In the genomic region with DNA sequence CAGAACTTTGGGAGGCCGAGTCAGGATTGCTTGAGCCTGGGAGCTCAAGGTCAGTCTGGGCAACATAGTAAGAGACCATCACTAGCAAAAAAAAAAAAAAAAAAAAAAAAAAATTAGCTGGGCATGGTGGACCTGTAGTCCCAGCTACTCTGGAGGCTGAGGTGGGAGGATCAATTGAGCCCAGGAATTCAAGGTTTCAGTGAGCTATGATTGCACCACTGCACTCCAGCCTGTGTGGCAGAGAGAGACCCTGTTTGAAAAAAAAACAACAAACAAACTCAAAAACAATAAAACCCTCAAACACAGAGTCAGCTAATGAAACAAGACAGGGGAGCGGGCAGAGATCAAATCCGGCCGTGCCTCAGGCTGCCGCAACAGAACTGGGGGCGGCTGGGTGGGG, we compare ENCODE assay signal across 34 cellular contexts. TPM values are rescaled to one million over a fixed set of nuclear protein-coding genes. Genes with fewer than 3 reads are reported as not detected.
"Had no signal": no experiment of that assay in that cellular context is flagged by ENCODE, and none has a peak within 500 bp of the region (broad histone marks: within the 10 kb centered on the region; RNA-seq: fewer than 3 reads in every experiment).

No MANE protein-coding gene starts in this region.

- DNase-seq: colonic mucosa; effector CD8-positive, alpha-beta T cell; endodermal cell; foreskin keratinocyte; heart left ventricle; left cardiac atrium; mesendoderm; midbrain; naive thymus-derived CD4-positive, alpha-beta T cell; stimulated activated CD4-positive, alpha-beta T cell treated with anti-CD3 and anti-CD28 coated beads, Interleukin-12 subunit alpha, Interleukin-12 subunit beta, amount 100 ng/mL, for 4 hours; stimulated activated CD4-positive, alpha-beta T cell treated with anti-CD3 and anti-CD28 coated beads, Interleukin-1b, Interleukin-23, amount 100 ng/mL, for 48 hours; stimulated activated CD4-positive, alpha-beta T cell treated with anti-CD3 and anti-CD28 coated beads, Interleukin-4, amount 100 ng/mL, for 1 hour; stimulated activated CD8-positive, alpha-beta memory T cell treated with anti-CD3 and anti-CD28 coated beads, Interleukin-4, amount 100 ng/mL, for 48 hours; stimulated activated naive CD4-positive, alpha-beta T cell; stimulated activated naive CD8-positive, alpha-beta T cell treated with anti-CD3 and anti-CD28 coated beads, Interleukin-15, amount 100 ng/mL, for 72 hours; thyroid gland had no signal

- H3K4me1 ChIP-seq: colonic mucosa, foreskin keratinocyte, parathyroid adenoma, thyroid gland had no signal

- H3K27ac ChIP-seq: colonic mucosa, esophagus muscularis mucosa, foreskin keratinocyte, gastroesophageal sphincter, heart left ventricle, hepatocyte, left lung, parathyroid adenoma, thyroid gland had no signal

- H3K4me3 ChIP-seq: colonic mucosa, esophagus muscularis mucosa, gastroesophageal sphincter, heart left ventricle, hepatocyte, left lung, smooth muscle cell, thyroid gland had no signal

- H3K9me3 Mint-ChIP-seq: dendritic cell treated with granulocyte-macrophage colony-stimulating factor and Interleukin-4, amounts not matched to agents 40 ng/mL and 50 ng/mL, for 4 days; naive thymus-derived CD4-positive, alpha-beta T cell; stimulated activated naive CD8-positive, alpha-beta T cell treated with anti-CD3 and anti-CD28 coated beads, Interleukin-15, amount 100 ng/mL, for 72 hours; type B pancreatic cell had no signal

- H2AFZ ChIP-seq: hepatocyte, parathyroid adenoma had no signal

- H3K27ac Mint-ChIP-seq: dendritic cell treated with granulocyte-macrophage colony-stimulating factor and Interleukin-4, amounts not matched to agents 40 ng/mL and 50 ng/mL, for 4 days; endodermal cell; naive thymus-derived CD4-positive, alpha-beta T cell; progenitor cell of endocrine pancreas; type B pancreatic cell had no signal

- H3K36me3 Mint-ChIP-seq: naive thymus-derived CD4-positive, alpha-beta T cell; type B pancreatic cell had no signal

- H3K9me3 ChIP-seq: colonic mucosa, esophagus muscularis mucosa, gastroesophageal sphincter, heart left ventricle, left lung, thyroid gland had no signal

- H3K4me2 ChIP-seq: hepatocyte, smooth muscle cell had no signal

- H3K27me3 ChIP-seq: colonic mucosa, foreskin keratinocyte, hepatocyte, thyroid gland had no signal

- FAIRE-seq: endothelial cell of umbilical vein, islet of Langerhans had no signal

- H3K79me2 ChIP-seq: hepatocyte, parathyroid adenoma had no signal

- H3K4me3 Mint-ChIP-seq: dendritic cell treated with granulocyte-macrophage colony-stimulating factor and Interleukin-4, amounts not matched to agents 40 ng/mL and 50 ng/mL, for 4 days; endodermal cell; naive thymus-derived CD4-positive, alpha-beta T cell; stimulated activated naive CD8-positive, alpha-beta T cell treated with anti-CD3 and anti-CD28 coated beads, Interleukin-15, amount 100 ng/mL, for 72 hours; type B pancreatic cell had no signal

- H3K36me3 ChIP-seq: colonic mucosa, esophagus muscularis mucosa, gastroesophageal sphincter, heart left ventricle, left lung, thyroid gland had no signal

- ATAC-seq: foreskin keratinocyte; gastroesophageal sphincter; heart left ventricle; left cardiac atrium; left lung; naive thymus-derived CD4-positive, alpha-beta T cell; sciatic nerve; stimulated activated naive CD8-positive, alpha-beta T cell treated with anti-CD3 and anti-CD28 coated beads, Interleukin-15, amount 100 ng/mL, for 72 hours had no signal

- H3K9ac ChIP-seq: parathyroid adenoma had no signal

- H3K4me1 Mint-ChIP-seq: stimulated activated naive CD8-positive, alpha-beta T cell treated with anti-CD3 and anti-CD28 coated beads, Interleukin-15, amount 100 ng/mL, for 72 hours had no signal

RNA-seq across cellular contexts. Expression of a gene that starts 41.7 kb away (rescaled TPM):
- total RNA-seq: endothelial cell of umbilical vein; epithelial cell of proximal tubule; fibroblast of lung; foreskin keratinocyte; gastroesophageal sphincter; kidney epithelial cell; lower leg skin; lung microvascular endothelial cell; naive thymus-derived CD4-positive, alpha-beta T cell; osteoblast had no signal
- polyA plus RNA-seq: endothelial cell of umbilical vein; fibroblast of lung; foreskin keratinocyte; naive thymus-derived CD4-positive, alpha-beta T cell had no signal
